In the genomic region with DNA sequence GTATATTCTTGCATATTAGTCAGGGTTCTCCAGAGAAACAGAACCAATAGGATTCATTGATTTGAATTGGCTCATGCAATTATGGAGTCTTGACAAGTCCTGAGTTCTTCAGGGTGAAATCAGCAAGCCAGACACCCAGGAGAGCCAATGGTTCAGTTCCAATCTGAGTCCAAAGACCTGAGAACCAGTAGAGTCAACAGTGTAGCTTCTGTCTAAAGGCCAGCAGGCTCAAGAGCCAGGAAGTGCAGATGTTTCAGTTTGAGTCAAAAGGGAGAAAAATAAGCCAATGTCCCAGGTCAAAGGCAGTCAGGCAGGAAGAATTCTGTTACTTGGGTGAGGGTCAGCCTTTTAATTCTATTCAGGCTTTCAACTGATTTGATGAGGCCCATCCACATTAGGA, we compare ENCODE assay signal across 16 cellular contexts. TPM values are rescaled to one million over a fixed set of nuclear protein-coding genes. Genes with fewer than 3 reads are reported as not detected.
DNase-seq lines count a peak whose midpoint lies in the region; ATAC-seq, FAIRE-seq and TF ChIP-seq lines count a peak whose summit lies in the region.
"Had no signal": no experiment of that assay in that cellular context is flagged by ENCODE, and none has a peak within 500 bp of the region (broad histone marks: within the 10 kb centered on the region; RNA-seq: fewer than 3 reads in every experiment).

No MANE protein-coding gene starts in this region.

- TF ChIP-seq CTCF in foreskin fibroblast (IDR thresholded peaks at IDR 0.05; ENCODE audit: low read depth, low read length), result no peak

- FAIRE-seq in GM12891 (lab: Jason Lieb, UNC) (peak; percentile 68), GM19239 (lab: Jason Lieb, UNC) (peak; percentile 95)
- FAIRE-seq: D721Med had no signal

- DNase-seq in GM12891 (ENCODE audit: insufficient read length, low spot score) (peak; percentile 16), GM19239 (ENCODE audit: insufficient read length, low spot score) (peak; percentile 21), NCI-H446 treated with DMSO at 0.1 percent for 48 hours (lab: John Stamatoyannopoulos, UW) (no peak), foreskin fibroblast (no peak), activated gamma-delta T cell (lab: John Stamatoyannopoulos, UW) (no peak), activated T-cell treated with anti-CD3 and anti-CD28 coated beads for 4 hours (no peak)
- DNase-seq: activated CD4-positive, alpha-beta T cell treated with anti-CD3 and anti-CD28 coated beads for 1 hour; HCEC 1CT; NCI-H1048; NCI-H2227 treated with DMSO at 0.1 percent for 48 hours; stimulated activated CD4-positive, alpha-beta T cell treated with anti-CD3 and anti-CD28 coated beads, Interleukin-1b, Interleukin-23, amount 100 ng/mL, for 48 hours; SW 1271; uterus had no signal

- H3K4me3 ChIP-seq in foreskin fibroblast (ENCODE audit: low read depth in 1 of 2, low read length in 2 of 2), result no peak overlapping the region
- H3K4me3 ChIP-seq: uterus had no signal

- TF ChIP-seq POLR2A in GM12891 (IDR thresholded peaks at IDR 0.05; ENCODE audit: low read depth, low read length), result no peak

- peak; percentile 91 for ATAC-seq in GM21825 (IDR thresholded peaks at IDR 0.05; ENCODE audit: unreplicated experiment)
- peak; percentile 87 for ATAC-seq in HG03432 (IDR thresholded peaks at IDR 0.05; ENCODE audit: unreplicated experiment)

TF ChIP-seq in GM12891, 5 proteins besides CTCF, POLR2A, EP300 and RAD21:
- TF ChIP-seq SPI1 (IDR thresholded peaks at IDR 0.05; ENCODE audit: low read depth, low read length) (peak; percentile 63), PAX5 (IDR thresholded peaks at IDR 0.05; ENCODE audit: insufficient read depth, low read length, severe bottlenecking) (no peak), TAF1 (IDR thresholded peaks at IDR 0.05; ENCODE audit: low read depth, low read length) (no peak)

RNA-seq across cellular contexts. Expression of a gene that starts 37.8 kb away (rescaled TPM):
- not detected for polyA plus RNA-seq in GM12891 (2012; ENCODE audit: low read depth, missing spikeins)

RNA-seq across cellular contexts. Expression of a gene that starts 46.6 kb away (rescaled TPM):
- polyA plus RNA-seq in GM12891 (2012; ENCODE audit: low read depth, missing spikeins), result 7.1 TPM

RNA-seq across cellular contexts. Expression of a gene that starts 47.0 kb away (rescaled TPM):
- polyA plus RNA-seq in GM12891 (2012; ENCODE audit: low read depth, missing spikeins), result 36.2 TPM

Comparison
In these comparisons a context has a peak if more than half of its experiments do, and no peak if none do; other contexts are left out.
1. DNase-seq: peak in GM12891 (single experiment) and GM19239 (single experiment); none in NCI-H446 treated with DMSO at 0.1 percent for 48 hours (single experiment), foreskin fibroblast (0 of 2), activated gamma-delta T cell (single experiment) and activated T-cell treated with anti-CD3 and anti-CD28 coated beads for 4 hours (single experiment).